Comparison of ENCODE assay signal across 10 cellular contexts in genomic region chr1:171438441-171438840, GRCh38. TPM values are rescaled to one million over a fixed set of nuclear protein-coding genes. Genes with fewer than 3 reads are reported as not detected.
DNase-seq lines count a peak whose midpoint lies in the region; ATAC-seq and TF ChIP-seq lines count a peak whose summit lies in the region.
"Had no signal": no experiment of that assay in that cellular context is flagged by ENCODE, and none has a peak within 500 bp of the region (broad histone marks: within the 10 kb centered on the region; RNA-seq: fewer than 3 reads in every experiment).

No MANE protein-coding gene starts in this region.

- H2AK9ac ChIP-seq in IMR-90 (replicated peaks; ENCODE audit: low read depth, low read length, poor library complexity): no peak overlapping the region

- no peak overlapping the region for H2BK20ac ChIP-seq in IMR-90 (ENCODE audit: low read depth, low read length)

- no peaks in the 10 kb centered on the region for H3K36me3 ChIP-seq in ACC112 (ENCODE audit: insufficient read depth, low read length)
- no peaks in the 10 kb centered on the region for H3K36me3 ChIP-seq in IMR-90 (ENCODE audit: control insufficient read depth, insufficient read depth, low read length)

- no peak overlapping the region for H3K9ac ChIP-seq in IMR-90 (ENCODE audit: low read depth, low read length)

- H3K4me2 ChIP-seq in IMR-90 (ENCODE audit: low read depth, low read length): no peak overlapping the region

- intact Hi-C loops in IMR-90 (cut with micrococcal nuclease): no loop called here

- H2AFZ ChIP-seq in ACC112 (ENCODE audit: low read length, unreplicated experiment) (peak overlapping the region; percentile 51), IMR-90 (replicated peaks; ENCODE audit: low read length, poor library complexity) (no peak overlapping the region)

- no peak overlapping the region for H2BK120ac ChIP-seq in IMR-90 (ENCODE audit: low read depth, low read length)

- no peak for TF ChIP-seq POLR2A in IMR-90 (IDR thresholded peaks at IDR 0.05; ENCODE audit: low read depth, low read length)

- no peak overlapping the region for H3K18ac ChIP-seq in IMR-90 (ENCODE audit: low read depth, low read length)

- H3K9me1 ChIP-seq in IMR-90 (ENCODE audit: insufficient read depth, low read length): peaks cover 2% of the 10 kb centered on the region; the same call in 1 of the 2 replicates

- H4K20me1 ChIP-seq in IMR-90 (ENCODE audit: insufficient read depth, low read length): no peaks in the 10 kb centered on the region

- peaks cover 45% of the 10 kb centered on the region for H3K4me1 ChIP-seq in ACC112 (ENCODE audit: control insufficient read depth, insufficient read depth, low read length, unreplicated experiment)
- H3K4me1 ChIP-seq in IMR-90 (ENCODE audit: control insufficient read depth, insufficient read depth, low read length): peaks cover 3% of the 10 kb centered on the region

- no TSS peak for BruUV-seq in IMR-90 (replicated peaks; lab: Mats Ljungman, UMichigan)

- no peaks in the 10 kb centered on the region for H3K27me3 ChIP-seq in ACC112 (ENCODE audit: insufficient read depth, low read length)
- H3K27me3 ChIP-seq in IMR-90 (ENCODE audit: control insufficient read depth, insufficient read depth, low read length): no peaks in the 10 kb centered on the region

- no peak overlapping the region for H4K91ac ChIP-seq in IMR-90 (ENCODE audit: insufficient read depth, low read depth, low read length)

- CTCF ChIA-PET in IMR-90 (lab: Yijun Ruan, JAX): no interaction called here

- DNase-seq in IMR-90: peak; percentile 98
- peak; percentile 97 to 99 for DNase-seq in cardiac fibroblast (ENCODE audit: low read depth in 2 of 2)
- DNase-seq in kidney glomerular epithelial cell (lab: John Stamatoyannopoulos, UW): peak; percentile 86
- DNase-seq in DMS79 (lab: John Stamatoyannopoulos, UW): no peak
- no peak for DNase-seq in NCI-H1694 (lab: John Stamatoyannopoulos, UW)
- no peak for DNase-seq in NK-92 treated with Interleukin-12 subunit alpha and Interleukin-12 subunit beta, amount 100 ng/mL, for 24 hours (lab: John Stamatoyannopoulos, UW)
- DNase-seq: NCI-H526, nucleus accumbens had no signal

- TF ChIP-seq CTCF in IMR-90 (conservative IDR thresholded peaks at IDR 0.05; ENCODE audit: low read depth, low read length) (no peak), cardiac fibroblast (IDR thresholded peaks at IDR 0.05; ENCODE audit: low read depth, low read length) (no peak)

- H3K23ac ChIP-seq in IMR-90 (ENCODE audit: low read depth, low read length): no peak overlapping the region

- H3K27ac ChIP-seq in ACC112 (ENCODE audit: low read depth, low read length) (peak overlapping the region; percentile 97), IMR-90 (ENCODE audit: insufficient read depth, low read length) (no peak overlapping the region)

- TF ChIP-seq RAD21 in IMR-90 (IDR thresholded peaks at IDR 0.05; ENCODE audit: low read length): no peak

- no peaks in the 10 kb centered on the region for H3K79me1 ChIP-seq in IMR-90 (ENCODE audit: low read depth in 1 of 2, low read length in 2 of 2)

- no peak overlapping the region for H2BK15ac ChIP-seq in IMR-90 (ENCODE audit: low read depth, low read length)

- WGBS in IMR-90 (ENCODE audit: extremely low coverage in 2 of 2, insufficient read length in 1 of 2), 2 experiments: no CpG with 5 or more reads among the region's 2 CpGs

- H3K4ac ChIP-seq in IMR-90 (ENCODE audit: low read depth, low read length): no peak overlapping the region

- H4K8ac ChIP-seq in IMR-90 (ENCODE audit: low read depth in 2 of 2, low read length in 2 of 2): no peak overlapping the region

- H3K14ac ChIP-seq in IMR-90 (replicated peaks; ENCODE audit: low read depth, low read length): no peak overlapping the region

- H3K9me3 ChIP-seq in IMR-90 (ENCODE audit: control insufficient read depth, insufficient read depth, low read length): no peaks in the 10 kb centered on the region

- no peak overlapping the region for H2AK5ac ChIP-seq in IMR-90 (ENCODE audit: low read depth, low read length)

- POLR2A ChIA-PET in IMR-90 (lab: Charles Lee; ENCODE audit: unreplicated experiment): no interaction called here

- ATAC-seq in IMR-90 (ENCODE audit: low read depth) (peak; percentile 85), GM19035 (IDR thresholded peaks at IDR 0.05; ENCODE audit: unreplicated experiment) (no peak)

- H3K56ac ChIP-seq in IMR-90 (ENCODE audit: extremely low read depth, insufficient read depth, low read length): no peak overlapping the region

- H3K79me2 ChIP-seq in ACC112 (ENCODE audit: control insufficient read depth, insufficient read depth, low read length, unreplicated experiment): no peaks in the 10 kb centered on the region

- H3K4me3 ChIP-seq in ACC112 (ENCODE audit: low read depth, low read length) (no peak overlapping the region), IMR-90 (ENCODE audit: insufficient read depth, low read depth, low read length) (no peak overlapping the region), cardiac fibroblast (replicated peaks in 1 of 2; ENCODE audit: low read depth in 2 of 2, low read length in 2 of 2) (no peak overlapping the region)

- peak overlapping the region; percentile 65 for H2BK5ac ChIP-seq in IMR-90 (ENCODE audit: low read depth, low read length, poor library complexity, severe bottlenecking)

- in situ Hi-C loops in IMR-90 (cut with MboI; ENCODE audit: low sequenced_read_pairs): no loop called here

- dilution Hi-C loops in IMR-90 (cut with HindIII; ENCODE audit: low sequenced_read_pairs, unreplicated experiment): no loop called here

- H4K5ac ChIP-seq in IMR-90 (ENCODE audit: low read depth, low read length): no peak overlapping the region

TF ChIP-seq in IMR-90, 13 proteins besides CTCF, POLR2A, EP300 and RAD21:
- TF ChIP-seq CEBPB (IDR thresholded peaks at IDR 0.05; ENCODE audit: low read depth, low read length): no peak
- TF ChIP-seq USF2 (IDR thresholded peaks at IDR 0.05; ENCODE audit: low read depth, low read length): peak; percentile 48; the same call in 1 of the 2 replicates
- TF ChIP-seq MAFK (IDR thresholded peaks at IDR 0.05; ENCODE audit: low read depth, low read length): peak; percentile 81
- peak; percentile 61; the same call in 1 of the 2 replicates for TF ChIP-seq FOS (IDR thresholded peaks at IDR 0.05; ENCODE audit: low read depth, low read length)

RNA-seq across cellular contexts. Expression of gene PRRC2C, which starts 46.9 kb away (rescaled TPM):
- total RNA-seq in IMR-90 (2012; rRNA removed): 58.3 and 66.4 TPM in 2 replicates
- polyA plus RNA-seq in IMR-90 (2012; rRNA removed): 46.4 and 54.0 TPM in 2 replicates
- polyA plus RNA-seq in IMR-90 (2012; cell fraction: cytosol; rRNA removed): 14.8 and 17.9 TPM in 2 replicates
- 16.0 and 73.3 TPM in 2 replicates for polyA plus RNA-seq in IMR-90 (2012; cell fraction: nucleus; rRNA removed; ENCODE audit: low replicate concordance)

Comparison
In these comparisons a context has a peak if more than half of its experiments do, and no peak if none do; other contexts are left out.
1. DNase-seq: peak in IMR-90 (single experiment), cardiac fibroblast (2 of 2) and kidney glomerular epithelial cell (single experiment); none in DMS79 (single experiment), NCI-H1694 (single experiment) and NK-92 treated with Interleukin-12 subunit alpha and Interleukin-12 subunit beta, amount 100 ng/mL, for 24 hours (single experiment).